Comparison of ENCODE assay signal across 1 cellular context in the genomic region with DNA sequence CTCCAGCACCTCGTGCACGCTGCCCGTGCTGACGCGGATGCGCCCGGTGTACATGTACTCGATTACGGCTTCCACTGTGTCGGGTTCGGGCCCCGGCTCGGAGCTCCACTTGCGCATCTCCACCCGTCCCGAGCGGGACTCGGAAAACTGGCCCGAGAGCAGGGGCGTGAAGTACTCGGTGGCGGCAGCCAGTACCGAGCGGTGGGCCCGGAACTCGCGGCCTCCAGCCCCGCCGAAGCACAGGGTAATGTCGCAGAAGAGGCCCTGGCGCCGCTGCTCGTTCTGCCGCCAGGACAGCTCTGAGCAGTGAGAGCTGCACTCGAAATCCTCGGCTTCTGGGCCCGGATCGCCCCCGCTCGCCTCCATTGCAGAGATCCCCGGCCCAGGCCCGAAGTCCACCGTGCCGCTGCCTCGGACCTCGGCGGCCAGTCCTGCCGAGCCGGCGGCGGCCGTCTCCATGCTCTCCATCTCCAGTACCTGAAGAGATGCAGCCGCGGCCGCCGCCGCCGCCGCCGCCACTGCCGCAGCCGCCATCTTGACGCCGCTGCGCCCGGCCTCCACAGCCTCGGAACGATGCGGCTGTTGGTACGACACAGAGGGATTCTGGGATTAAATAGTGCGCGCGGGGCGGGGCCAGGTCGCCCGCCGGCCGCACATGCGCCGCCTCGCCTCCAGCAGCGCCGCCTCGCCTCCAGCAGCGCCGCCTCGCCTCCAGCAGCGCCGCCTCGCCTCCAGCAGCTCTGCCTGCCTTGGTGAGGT.
TF ChIP-seq lines count a peak whose summit lies in the region.

A gene with protein sequence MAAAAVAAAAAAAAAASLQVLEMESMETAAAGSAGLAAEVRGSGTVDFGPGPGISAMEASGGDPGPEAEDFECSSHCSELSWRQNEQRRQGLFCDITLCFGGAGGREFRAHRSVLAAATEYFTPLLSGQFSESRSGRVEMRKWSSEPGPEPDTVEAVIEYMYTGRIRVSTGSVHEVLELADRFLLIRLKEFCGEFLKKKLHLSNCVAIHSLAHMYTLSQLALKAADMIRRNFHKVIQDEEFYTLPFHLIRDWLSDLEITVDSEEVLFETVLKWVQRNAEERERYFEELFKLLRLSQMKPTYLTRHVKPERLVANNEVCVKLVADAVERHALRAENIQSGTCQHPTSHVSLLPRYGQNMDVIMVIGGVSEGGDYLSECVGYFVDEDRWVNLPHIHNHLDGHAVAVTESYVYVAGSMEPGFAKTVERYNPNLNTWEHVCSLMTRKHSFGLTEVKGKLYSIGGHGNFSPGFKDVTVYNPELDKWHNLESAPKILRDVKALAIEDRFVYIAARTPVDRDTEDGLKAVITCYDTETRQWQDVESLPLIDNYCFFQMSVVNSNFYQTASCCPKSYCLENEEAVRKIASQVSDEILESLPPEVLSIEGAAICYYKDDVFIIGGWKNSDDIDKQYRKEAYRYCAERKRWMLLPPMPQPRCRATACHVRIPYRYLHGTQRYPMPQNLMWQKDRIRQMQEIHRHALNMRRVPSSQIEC (minus strand): TSS at position 587 of the 759 bp plus-strand sequence. CDS start 53 bp downstream, at position 534.

TF ChIP-seq in SK-N-SH treated with all-trans-retinoic acid at 6 μM for 48 hours, 23 proteins besides CTCF, POLR2A, EP300 and RAD21 (continued from another document):
- TF ChIP-seq, protein P1, sequence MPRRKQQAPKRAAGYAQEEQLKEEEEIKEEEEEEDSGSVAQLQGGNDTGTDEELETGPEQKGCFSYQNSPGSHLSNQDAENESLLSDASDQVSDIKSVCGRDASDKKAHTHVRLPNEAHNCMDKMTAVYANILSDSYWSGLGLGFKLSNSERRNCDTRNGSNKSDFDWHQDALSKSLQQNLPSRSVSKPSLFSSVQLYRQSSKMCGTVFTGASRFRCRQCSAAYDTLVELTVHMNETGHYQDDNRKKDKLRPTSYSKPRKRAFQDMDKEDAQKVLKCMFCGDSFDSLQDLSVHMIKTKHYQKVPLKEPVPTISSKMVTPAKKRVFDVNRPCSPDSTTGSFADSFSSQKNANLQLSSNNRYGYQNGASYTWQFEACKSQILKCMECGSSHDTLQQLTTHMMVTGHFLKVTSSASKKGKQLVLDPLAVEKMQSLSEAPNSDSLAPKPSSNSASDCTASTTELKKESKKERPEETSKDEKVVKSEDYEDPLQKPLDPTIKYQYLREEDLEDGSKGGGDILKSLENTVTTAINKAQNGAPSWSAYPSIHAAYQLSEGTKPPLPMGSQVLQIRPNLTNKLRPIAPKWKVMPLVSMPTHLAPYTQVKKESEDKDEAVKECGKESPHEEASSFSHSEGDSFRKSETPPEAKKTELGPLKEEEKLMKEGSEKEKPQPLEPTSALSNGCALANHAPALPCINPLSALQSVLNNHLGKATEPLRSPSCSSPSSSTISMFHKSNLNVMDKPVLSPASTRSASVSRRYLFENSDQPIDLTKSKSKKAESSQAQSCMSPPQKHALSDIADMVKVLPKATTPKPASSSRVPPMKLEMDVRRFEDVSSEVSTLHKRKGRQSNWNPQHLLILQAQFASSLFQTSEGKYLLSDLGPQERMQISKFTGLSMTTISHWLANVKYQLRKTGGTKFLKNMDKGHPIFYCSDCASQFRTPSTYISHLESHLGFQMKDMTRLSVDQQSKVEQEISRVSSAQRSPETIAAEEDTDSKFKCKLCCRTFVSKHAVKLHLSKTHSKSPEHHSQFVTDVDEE (CRISPR knock-in tag; IDR thresholded peaks at IDR 0.05): no peak
